ENCODE assay signal across 35 cellular contexts in the genomic region with DNA sequence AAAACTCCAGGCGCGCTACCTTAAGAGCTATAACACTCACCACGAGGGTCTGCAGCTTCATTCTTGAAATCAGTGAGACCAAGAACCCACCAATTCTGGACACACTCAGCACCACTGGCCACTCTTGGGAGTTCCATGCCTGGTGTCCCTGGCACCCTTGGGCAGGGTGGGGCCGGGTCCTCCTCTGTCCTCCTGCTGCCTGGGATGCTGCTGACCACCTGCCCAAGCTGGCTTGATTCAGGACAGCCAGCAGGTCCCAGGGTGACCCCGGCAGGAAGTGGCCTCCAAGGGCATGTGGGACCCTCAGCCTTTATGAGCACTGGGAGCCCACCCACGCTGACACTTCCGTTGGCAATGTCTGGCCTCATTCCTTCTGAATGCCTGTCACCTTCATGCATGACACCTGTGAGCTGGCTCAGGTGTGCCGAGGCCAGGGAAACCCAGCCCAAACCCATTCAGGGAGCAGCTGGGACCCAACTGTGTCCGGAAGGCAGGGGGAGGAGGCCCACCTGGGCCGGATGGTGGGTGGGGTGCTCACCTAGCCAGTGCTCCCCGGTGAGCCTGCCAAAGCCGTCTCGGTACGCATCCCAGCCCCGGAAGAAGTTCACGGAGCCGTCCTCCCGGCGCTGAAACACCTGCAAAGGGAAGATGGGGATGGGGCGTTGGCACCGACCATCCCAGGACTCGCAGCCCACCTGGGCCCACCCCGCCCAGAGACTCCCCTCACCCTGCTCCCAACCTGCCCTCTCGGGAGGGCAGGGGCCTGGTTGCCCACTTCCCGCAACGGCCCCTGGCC. TPM values are rescaled to one million over a fixed set of nuclear protein-coding genes. Genes with fewer than 3 reads are reported as not detected.
"Had no signal": no experiment of that assay in that cellular context is flagged by ENCODE, and none has a peak within 500 bp of the region (broad histone marks: within the 10 kb centered on the region; RNA-seq: fewer than 3 reads in every experiment).

No MANE protein-coding gene starts in this region.

- H3K4me3 Mint-ChIP-seq: activated CD4-positive, alpha-beta memory T cell treated with anti-CD3 and anti-CD28 coated beads, Interleukin-2, amount 10 ng/mL, durations not matched to agents 7 days and 5 days; activated CD4-positive, alpha-beta T cell treated with anti-CD3 and anti-CD28 coated beads for 36 hours; activated CD8-positive, alpha-beta memory T cell treated with anti-CD3 and anti-CD28 coated beads, Interleukin-2, amount 10 ng/mL, durations not matched to agents 7 days and 5 days; activated naive CD8-positive, alpha-beta T cell treated with anti-CD3 and anti-CD28 coated beads, Interleukin-2, amount 10 ng/mL, durations not matched to agents 7 days and 5 days; activated T-cell treated with anti-CD3 and anti-CD28 coated beads, Interleukin-2, amount 50 U/mL, for 72 hours; activated T-helper 17 cell treated with anti-CD3 and anti-CD28 coated beads, Interleukin-2, amount 50 U/mL, for 72 hours; T-helper 1 cell treated with Interleukin-12 subunit alpha and Interleukin-12 subunit beta and Interleukin-4 antibody, amounts not matched to agents 30 μg/mL and 1 μg/mL, for 36 hours; T-helper 2 cell treated with Interferon-gamma antibody and Interleukin-4, amounts not matched to agents 5 μg/mL and 100 μg/mL, for 36 hours had no signal

- H3K4me1 Mint-ChIP-seq: activated CD4-positive, alpha-beta memory T cell treated with anti-CD3 and anti-CD28 coated beads, Interleukin-2, amount 10 ng/mL, durations not matched to agents 7 days and 5 days; activated CD4-positive, alpha-beta T cell treated with anti-CD3 and anti-CD28 coated beads for 36 hours; activated CD8-positive, alpha-beta memory T cell treated with anti-CD3 and anti-CD28 coated beads, Interleukin-2, amount 10 ng/mL, durations not matched to agents 7 days and 5 days; activated T-helper 17 cell treated with anti-CD3 and anti-CD28 coated beads, Interleukin-2, amount 50 U/mL, for 72 hours had no signal

- H3K27me3 ChIP-seq: ascending aorta, Peyer's patch had no signal

- H3K4me2 ChIP-seq: SK-N-SH had no signal

- H3K27ac Mint-ChIP-seq: activated CD4-positive, alpha-beta memory T cell treated with anti-CD3 and anti-CD28 coated beads, Interleukin-2, amount 10 ng/mL, durations not matched to agents 7 days and 5 days; activated CD4-positive, alpha-beta T cell treated with anti-CD3 and anti-CD28 coated beads for 36 hours; activated CD8-positive, alpha-beta memory T cell treated with anti-CD3 and anti-CD28 coated beads, Interleukin-2, amount 10 ng/mL, durations not matched to agents 7 days and 5 days; activated naive CD8-positive, alpha-beta T cell treated with anti-CD3 and anti-CD28 coated beads, Interleukin-2, amount 10 ng/mL, durations not matched to agents 7 days and 5 days; activated T-cell treated with anti-CD3 and anti-CD28 coated beads, Interleukin-2, amount 50 U/mL, for 72 hours; activated T-helper 17 cell treated with anti-CD3 and anti-CD28 coated beads, Interleukin-2, amount 50 U/mL, for 72 hours; T-helper 1 cell treated with Interleukin-12 subunit alpha and Interleukin-12 subunit beta and Interleukin-4 antibody, amounts not matched to agents 30 μg/mL and 1 μg/mL, for 36 hours; T-helper 2 cell treated with Interferon-gamma antibody and Interleukin-4, amounts not matched to agents 5 μg/mL and 100 μg/mL, for 36 hours had no signal

- H3K9ac ChIP-seq: SK-N-SH had no signal

- DNase-seq: activated CD4-positive, alpha-beta memory T cell treated with anti-CD3 and anti-CD28 coated beads, Interleukin-2, amount 10 ng/mL, durations not matched to agents 7 days and 5 days; activated CD4-positive, alpha-beta T cell treated with anti-CD3 and anti-CD28 coated beads for 36 hours; activated CD4-positive, alpha-beta T cell treated with anti-CD3 and anti-CD28 coated beads, Interleukin-2, amount 50 U/mL, for 1 hour; activated CD8-positive, alpha-beta memory T cell treated with anti-CD3 and anti-CD28 coated beads for 24 hours; activated CD8-positive, alpha-beta memory T cell treated with anti-CD3 and anti-CD28 coated beads, Interleukin-2, amount 10 ng/mL, durations not matched to agents 7 days and 5 days; activated CD8-positive, alpha-beta memory T cell treated with anti-CD3 and anti-CD28 coated beads, Interleukin-2, amount 50 U/mL, for 48 hours; activated effector memory CD4-positive, alpha-beta T cell treated with anti-CD3 and anti-CD28 coated beads, Interleukin-2, amount 50 U/mL, for 16 hours; activated naive CD4-positive, alpha-beta T cell; activated naive CD4-positive, alpha-beta T cell treated with anti-CD3 and anti-CD28 coated beads, Interleukin-2, amount 50 U/mL, for 16 hours; activated naive CD8-positive, alpha-beta T cell treated with anti-CD3 and anti-CD28 coated beads, Interleukin-2, amount 10 ng/mL, durations not matched to agents 7 days and 5 days; activated T-cell treated with anti-CD3 and anti-CD28 coated beads, Interleukin-2, amount 50 U/mL, for 1 hour; activated T-cell treated with anti-CD3 and anti-CD28 coated beads, Interleukin-2, amount 50 U/mL, for 72 hours; amygdala; MM.1S; MV-4-11; NCI-H1092; NCI-H1436 treated with DMSO at 0.1 percent for 48 hours; NCI-H1694 treated with DMSO at 0.1 percent for 48 hours; NCI-H2029; NCI-H345; NCI-H524 treated with DMSO at 0.1 percent for 48 hours; Peyer's patch; RPMI8226; SHP77 treated with DMSO at 0.1 percent for 48 hours; SK-N-SH had no signal

- H3K4me3 ChIP-seq: ascending aorta, breast epithelium, Peyer's patch, SJSA1 had no signal

- H3K9me3 ChIP-seq: ascending aorta, breast epithelium, Peyer's patch, SJSA1, SK-N-SH had no signal

- H3K27me3 Mint-ChIP-seq: activated CD4-positive, alpha-beta memory T cell treated with anti-CD3 and anti-CD28 coated beads, Interleukin-2, amount 10 ng/mL, durations not matched to agents 7 days and 5 days had no signal

- ATAC-seq: activated CD4-positive, alpha-beta T cell treated with anti-CD3 and anti-CD28 coated beads for 36 hours; activated CD4-positive, CD25-positive, alpha-beta regulatory T cell treated with anti-CD3 and anti-CD28 coated beads, Interleukin-2, amount 50 U/mL, for 24 hours; activated CD8-positive, alpha-beta memory T cell treated with anti-CD3 and anti-CD28 coated beads, Interleukin-2, amount 10 ng/mL, durations not matched to agents 7 days and 5 days; activated T-cell treated with anti-CD3 and anti-CD28 coated beads, Interleukin-2, amount 50 U/mL, for 72 hours; activated T-helper 17 cell treated with anti-CD3 and anti-CD28 coated beads, Interleukin-2, amount 50 U/mL, for 72 hours had no signal

- H3K36me3 Mint-ChIP-seq: activated CD8-positive, alpha-beta memory T cell treated with anti-CD3 and anti-CD28 coated beads, Interleukin-2, amount 10 ng/mL, durations not matched to agents 7 days and 5 days; activated naive CD8-positive, alpha-beta T cell treated with anti-CD3 and anti-CD28 coated beads, Interleukin-2, amount 10 ng/mL, durations not matched to agents 7 days and 5 days had no signal

- H3K36me3 ChIP-seq: ascending aorta, breast epithelium, Peyer's patch, SJSA1 had no signal

- H3K9me3 Mint-ChIP-seq: activated CD4-positive, alpha-beta memory T cell treated with anti-CD3 and anti-CD28 coated beads, Interleukin-2, amount 10 ng/mL, durations not matched to agents 7 days and 5 days; activated naive CD8-positive, alpha-beta T cell treated with anti-CD3 and anti-CD28 coated beads, Interleukin-2, amount 10 ng/mL, durations not matched to agents 7 days and 5 days; activated T-cell treated with anti-CD3 and anti-CD28 coated beads, Interleukin-2, amount 50 U/mL, for 72 hours; activated T-helper 17 cell treated with anti-CD3 and anti-CD28 coated beads, Interleukin-2, amount 50 U/mL, for 72 hours; T-helper 1 cell treated with Interleukin-12 subunit alpha and Interleukin-12 subunit beta and Interleukin-4 antibody, amounts not matched to agents 30 μg/mL and 1 μg/mL, for 36 hours; T-helper 2 cell treated with Interferon-gamma antibody and Interleukin-4, amounts not matched to agents 5 μg/mL and 100 μg/mL, for 36 hours had no signal

- H3K4me1 ChIP-seq: breast epithelium, Peyer's patch, SJSA1 had no signal

- H3K27ac ChIP-seq: ascending aorta, breast epithelium, Peyer's patch, SJSA1 had no signal

RNA-seq across cellular contexts. Expression of a gene that starts 14.8 kb away (rescaled TPM):
- total RNA-seq: activated CD4-positive, alpha-beta memory T cell treated with anti-CD3 and anti-CD28 coated beads, Interleukin-2, amount 10 ng/mL, durations not matched to agents 7 days and 5 days; activated CD4-positive, alpha-beta T cell treated with anti-CD3 and anti-CD28 coated beads for 36 hours; activated CD8-positive, alpha-beta memory T cell treated with anti-CD3 and anti-CD28 coated beads, Interleukin-2, amount 10 ng/mL, durations not matched to agents 7 days and 5 days; activated naive CD8-positive, alpha-beta T cell treated with anti-CD3 and anti-CD28 coated beads, Interleukin-2, amount 10 ng/mL, durations not matched to agents 7 days and 5 days; activated T-cell treated with anti-CD3 and anti-CD28 coated beads, Interleukin-2, amount 50 U/mL, for 72 hours; activated T-helper 17 cell treated with anti-CD3 and anti-CD28 coated beads, Interleukin-2, amount 50 U/mL, for 72 hours; ascending aorta; breast epithelium; cardiac septum; LHCN-M2; NCI-H460; Peyer's patch; SJSA1 had no signal
- polyA plus RNA-seq: SK-N-SH had no signal

RNA-seq across cellular contexts. Expression of a gene that starts 27.6 kb away (rescaled TPM):
- total RNA-seq: activated CD4-positive, alpha-beta memory T cell treated with anti-CD3 and anti-CD28 coated beads, Interleukin-2, amount 10 ng/mL, durations not matched to agents 7 days and 5 days; activated CD4-positive, alpha-beta T cell treated with anti-CD3 and anti-CD28 coated beads for 36 hours; activated CD8-positive, alpha-beta memory T cell treated with anti-CD3 and anti-CD28 coated beads, Interleukin-2, amount 10 ng/mL, durations not matched to agents 7 days and 5 days; activated naive CD8-positive, alpha-beta T cell treated with anti-CD3 and anti-CD28 coated beads, Interleukin-2, amount 10 ng/mL, durations not matched to agents 7 days and 5 days; activated T-cell treated with anti-CD3 and anti-CD28 coated beads, Interleukin-2, amount 50 U/mL, for 72 hours; activated T-helper 17 cell treated with anti-CD3 and anti-CD28 coated beads, Interleukin-2, amount 50 U/mL, for 72 hours; ascending aorta had no signal
